Comparison of ENCODE assay signal across 8 cellular contexts in genomic region chr6:96521625-96522468, GRCh38. TPM values are rescaled to one million over a fixed set of nuclear protein-coding genes. Genes with fewer than 3 reads are reported as not detected.
DNase-seq lines count a peak whose midpoint lies in the region; ATAC-seq lines count a peak whose summit lies in the region.

Gene UFL1, plus strand, starts transcription at chr6:96521806. Its CDS starts 68 bp downstream, at chr6:96521874.

- H3K4me2 ChIP-seq in BLaER1 = peak within 1 kb of the TSS; percentile 76

- no peaks in the 10 kb centered on the region for H3K9me3 Mint-ChIP-seq in dendritic cell treated with granulocyte-macrophage colony-stimulating factor and Interleukin-4, amounts not matched to agents 40 ng/mL and 50 ng/mL, for 4 days

- ATAC-seq in GM19328 (IDR thresholded peaks at IDR 0.05; ENCODE audit: unreplicated experiment) = peak; percentile 96
- peak; percentile 97 for ATAC-seq in HG03520 (IDR thresholded peaks at IDR 0.05; ENCODE audit: unreplicated experiment)
- peak; percentile 98 for ATAC-seq in left lobe of liver

- peaks cover 22% of the 10 kb centered on the region for H3K4me1 ChIP-seq in BLaER1

- intact Hi-C loops in dendritic cell treated with granulocyte-macrophage colony-stimulating factor and Interleukin-4, amounts not matched to agents 40 ng/mL and 50 ng/mL, for 4 days (cut with micrococcal nuclease) = loop anchor here (1.0 to 5.0 kb wide), 3 partner anchors 375 to 945 kb away; partner anchors contain the start of genes MANEA, MMS22L and NDUFAF4

- peak within 1 kb of the TSS; percentile 95 for H3K27ac ChIP-seq in BLaER1

- no peaks in the 10 kb centered on the region for H3K27me3 ChIP-seq in BLaER1

- H3K36me3 ChIP-seq in BLaER1 = peaks cover 14% of the 10 kb centered on the region

- no peaks in the 10 kb centered on the region for H3K9me3 ChIP-seq in BLaER1

- peak within 1 kb of the TSS; percentile 100 for H3K4me3 Mint-ChIP-seq in dendritic cell treated with granulocyte-macrophage colony-stimulating factor and Interleukin-4, amounts not matched to agents 40 ng/mL and 50 ng/mL, for 4 days

- H3K4me3 ChIP-seq in BLaER1 = peak within 1 kb of the TSS; percentile 84

- no peaks in the 10 kb centered on the region for H3K27me3 Mint-ChIP-seq in dendritic cell treated with granulocyte-macrophage colony-stimulating factor and Interleukin-4, amounts not matched to agents 40 ng/mL and 50 ng/mL, for 4 days

- H3K9ac ChIP-seq in BLaER1 = peak within 1 kb of the TSS; percentile 92

- DNase-seq in NCI-H69 (lab: John Stamatoyannopoulos, UW) (peak; percentile 99), left lobe of liver (ENCODE audit: low spot score) (peak; percentile 95)
- peak; percentile 94 for DNase-seq in activated CD4-positive, alpha-beta T cell treated with anti-CD3 and anti-CD28 coated beads, Interleukin-2, amount 50 U/mL, for 1 hour
- DNase-seq in stimulated activated CD4-positive, alpha-beta T cell treated with anti-CD3 and anti-CD28 coated beads, Interleukin-2, amount 100 ng/mL, for 4 hours (ENCODE audit: low read depth) = peak; percentile 89

- peaks cover 18% of the 10 kb centered on the region for H3K4me1 Mint-ChIP-seq in dendritic cell treated with granulocyte-macrophage colony-stimulating factor and Interleukin-4, amounts not matched to agents 40 ng/mL and 50 ng/mL, for 4 days (ENCODE audit: low read depth)

- H4K20me1 ChIP-seq in BLaER1 = no peaks in the 10 kb centered on the region

- peaks cover 26% of the 10 kb centered on the region for H3K36me3 Mint-ChIP-seq in dendritic cell treated with granulocyte-macrophage colony-stimulating factor and Interleukin-4, amounts not matched to agents 40 ng/mL and 50 ng/mL, for 4 days (ENCODE audit: low read depth)

- peak within 1 kb of the TSS; percentile 100 for H3K27ac Mint-ChIP-seq in dendritic cell treated with granulocyte-macrophage colony-stimulating factor and Interleukin-4, amounts not matched to agents 40 ng/mL and 50 ng/mL, for 4 days

RNA-seq across cellular contexts. Expression of gene UFL1, which starts in this region (rescaled TPM):
- total RNA-seq in left lobe of liver = 14.4 TPM

Comparison
In these comparisons a context has a peak if more than half of its experiments do, and no peak if none do; other contexts are left out.
1. Peak in every context shown above with its lines: DNase-seq, ATAC-seq, H3K4me3 ChIP-seq and H3K27ac ChIP-seq.